In the genomic region with DNA sequence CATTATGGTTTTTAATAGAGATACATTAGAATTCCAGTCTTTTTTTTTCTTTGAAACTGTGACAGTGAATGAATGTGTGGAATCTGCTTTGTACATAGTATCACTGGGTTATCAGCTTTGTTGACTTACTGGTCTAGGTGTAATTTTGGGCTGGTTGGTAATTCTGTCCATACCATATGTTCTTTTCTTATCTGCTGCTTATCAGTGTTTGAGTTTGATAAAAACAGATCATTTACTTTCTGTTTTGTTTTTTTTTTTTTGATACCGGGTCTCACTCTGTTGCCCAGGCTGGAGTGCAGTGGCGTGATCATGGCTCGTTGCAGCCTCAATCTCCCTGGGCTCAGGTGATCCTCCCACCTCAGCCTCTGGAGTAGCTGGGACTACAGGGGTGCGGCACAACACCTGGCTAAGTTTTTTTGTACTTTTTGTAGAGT, we compare ENCODE assay signal across 25 cellular contexts.
"Had no signal": no experiment of that assay in that cellular context is flagged by ENCODE, and none has a peak within 500 bp of the region (broad histone marks: within the 10 kb centered on the region; RNA-seq: fewer than 3 reads in every experiment).

No MANE protein-coding gene starts in this region.

- H3K4me3 ChIP-seq: colonic mucosa, dorsolateral prefrontal cortex, esophagus muscularis mucosa, thoracic aorta, upper lobe of right lung had no signal

- H3K27ac Mint-ChIP-seq: activated CD8-positive, alpha-beta T cell treated with anti-CD3 and anti-CD28 coated beads, Interleukin-2, amount 10 ng/mL, durations not matched to agents 7 days and 5 days; activated naive CD4-positive, alpha-beta T cell treated with anti-CD3 and anti-CD28 coated beads, Interleukin-2, amount 50 U/mL, for 24 hours; activated T-helper 1 cell treated with anti-CD3 and anti-CD28 coated beads, Interleukin-12 subunit alpha, Interleukin-12 subunit beta, Interleukin-2, Interleukin-4 antibody, amounts not matched to agents 30 ng/mL and 10 ng/mL and 1 ng/mL, durations not matched to agents 14 hours and 24 hours and 36 hours; effector memory CD8-positive, alpha-beta T cell; memory B cell; naive thymus-derived CD4-positive, alpha-beta T cell; T-helper 17 cell had no signal

- H3K36me3 Mint-ChIP-seq: memory B cell had no signal

- DNase-seq: activated CD4-positive, alpha-beta T cell treated with anti-CD3 and anti-CD28 coated beads, Interleukin-2, amount 50 U/mL, for 1 hour; activated CD8-positive, alpha-beta T cell treated with anti-CD3 and anti-CD28 coated beads, Interleukin-2, amount 10 ng/mL, durations not matched to agents 7 days and 5 days; activated gamma-delta T cell treated with Interleukin-2 at 50 U/mL for 16 hours; anterior cingulate cortex; brain microvascular endothelial cell; central memory CD4-positive, alpha-beta T cell; colonic mucosa; dorsolateral prefrontal cortex; effector memory CD8-positive, alpha-beta T cell; glutamatergic neuron; hippocampal formation; naive thymus-derived CD4-positive, alpha-beta T cell; occipital lobe; stimulated activated CD4-positive, alpha-beta T cell treated with anti-CD3 and anti-CD28 coated beads, Interleukin-4, amount 100 ng/mL, for 24 hours; stimulated activated naive CD4-positive, alpha-beta T cell treated with Interleukin-2 at 50 U/mL for 16 hours; SW 1271; T-helper 17 cell; upper lobe of right lung had no signal

- ATAC-seq: activated CD4-positive, CD25-positive, alpha-beta regulatory T cell treated with anti-CD3 and anti-CD28 coated beads, Interleukin-2, amount 50 U/mL, for 24 hours; activated CD8-positive, alpha-beta T cell treated with anti-CD3 and anti-CD28 coated beads, Interleukin-2, amount 10 ng/mL, durations not matched to agents 7 days and 5 days; effector memory CD8-positive, alpha-beta T cell; naive thymus-derived CD4-positive, alpha-beta T cell; T-helper 17 cell; upper lobe of right lung had no signal

- H3K4me1 ChIP-seq: colonic mucosa had no signal

- H3K27ac ChIP-seq: brain microvascular endothelial cell, colonic mucosa, dorsolateral prefrontal cortex, esophagus muscularis mucosa, thoracic aorta, upper lobe of right lung had no signal

- H3K9me3 Mint-ChIP-seq: activated naive CD4-positive, alpha-beta T cell treated with anti-CD3 and anti-CD28 coated beads, Interleukin-2, amount 50 U/mL, for 24 hours; activated T-helper 1 cell treated with anti-CD3 and anti-CD28 coated beads, Interleukin-12 subunit alpha, Interleukin-12 subunit beta, Interleukin-2, Interleukin-4 antibody, amounts not matched to agents 30 ng/mL and 10 ng/mL and 1 ng/mL, durations not matched to agents 14 hours and 24 hours and 36 hours; effector memory CD8-positive, alpha-beta T cell; memory B cell; neural crest cell had no signal

- H3K9me3 ChIP-seq: colonic mucosa, esophagus muscularis mucosa, thoracic aorta, upper lobe of right lung had no signal

- H3K4me1 Mint-ChIP-seq: memory B cell, neural crest cell had no signal

- H3K27me3 ChIP-seq: brain microvascular endothelial cell, colonic mucosa, dorsolateral prefrontal cortex, esophagus muscularis mucosa, upper lobe of right lung had no signal

- H3K4me3 Mint-ChIP-seq: activated CD8-positive, alpha-beta T cell treated with anti-CD3 and anti-CD28 coated beads, Interleukin-2, amount 10 ng/mL, durations not matched to agents 7 days and 5 days; activated naive CD4-positive, alpha-beta T cell treated with anti-CD3 and anti-CD28 coated beads, Interleukin-2, amount 50 U/mL, for 24 hours; activated T-helper 1 cell treated with anti-CD3 and anti-CD28 coated beads, Interleukin-12 subunit alpha, Interleukin-12 subunit beta, Interleukin-2, Interleukin-4 antibody, amounts not matched to agents 30 ng/mL and 10 ng/mL and 1 ng/mL, durations not matched to agents 14 hours and 24 hours and 36 hours; effector memory CD8-positive, alpha-beta T cell; memory B cell; naive thymus-derived CD4-positive, alpha-beta T cell; neural crest cell; T-helper 17 cell had no signal

- H3K36me3 ChIP-seq: brain microvascular endothelial cell, colonic mucosa, esophagus muscularis mucosa, thoracic aorta, upper lobe of right lung had no signal
